Comparison of ENCODE assay signal across 13 cellular contexts in genomic region chr3:190721330-190721729, GRCh38.
DNase-seq lines count a peak whose midpoint lies in the region; ATAC-seq and FAIRE-seq lines count a peak whose summit lies in the region.
"Had no signal": no experiment of that assay in that cellular context is flagged by ENCODE, and none has a peak within 500 bp of the region (broad histone marks: within the 10 kb centered on the region; RNA-seq: fewer than 3 reads in every experiment).

No MANE protein-coding gene starts in this region.

- peak; percentile 91 for ATAC-seq in GM18519 (IDR thresholded peaks at IDR 0.05; ENCODE audit: low FRiP score, unreplicated experiment)
- ATAC-seq in GM21737 (IDR thresholded peaks at IDR 0.05; ENCODE audit: unreplicated experiment) = peak; percentile 84
- peak; percentile 97 for ATAC-seq in HG03469 (IDR thresholded peaks at IDR 0.05; ENCODE audit: unreplicated experiment)
- no peak for ATAC-seq in activated naive CD8-positive, alpha-beta T cell treated with anti-CD3 and anti-CD28 coated beads, Interleukin-2, amount 50 U/mL, for 24 hours

- no peaks in the 10 kb centered on the region for H3K9me3 Mint-ChIP-seq in activated naive CD8-positive, alpha-beta T cell treated with anti-CD3 and anti-CD28 coated beads, Interleukin-2, amount 50 U/mL, for 24 hours
- H3K9me3 Mint-ChIP-seq: HFFc6 had no signal

- H3K4me3 Mint-ChIP-seq in activated naive CD8-positive, alpha-beta T cell treated with anti-CD3 and anti-CD28 coated beads, Interleukin-2, amount 50 U/mL, for 24 hours = no peak overlapping the region
- H3K4me3 Mint-ChIP-seq: HFFc6 had no signal

- H3K27ac Mint-ChIP-seq in activated naive CD8-positive, alpha-beta T cell treated with anti-CD3 and anti-CD28 coated beads, Interleukin-2, amount 50 U/mL, for 24 hours = no peak overlapping the region
- H3K27ac Mint-ChIP-seq: HFFc6 had no signal

- FAIRE-seq in urothelium cell line (lab: Jason Lieb, UNC) = no peak
- FAIRE-seq: islet of Langerhans had no signal

- no peaks in the 10 kb centered on the region for H3K4me1 Mint-ChIP-seq in activated naive CD8-positive, alpha-beta T cell treated with anti-CD3 and anti-CD28 coated beads, Interleukin-2, amount 50 U/mL, for 24 hours

- DNase-seq in iPS-NIHi11 (ENCODE audit: low spot score) (peak; percentile 17), NCI-H2081 (lab: John Stamatoyannopoulos, UW) (no peak), urothelium cell line (ENCODE audit: low spot score) (no peak)
- DNase-seq in activated naive CD8-positive, alpha-beta T cell treated with anti-CD3 and anti-CD28 coated beads, Interleukin-2, amount 50 U/mL, for 24 hours = no peak
- DNase-seq in activated CD4-positive, alpha-beta T cell treated with anti-CD3 and anti-CD28 coated beads, Interleukin-2, amount 50 U/mL, for 1 hour = no peak
- DNase-seq: activated effector memory CD4-positive, alpha-beta T cell treated with anti-CD3 and anti-CD28 coated beads, Interleukin-2, amount 50 U/mL, for 16 hours; effector CD8-positive, alpha-beta T cell; HFFc6; NCI-H2081 treated with DMSO at 0.1 percent for 48 hours had no signal

- peaks cover 3% of the 10 kb centered on the region for H3K27me3 Mint-ChIP-seq in activated naive CD8-positive, alpha-beta T cell treated with anti-CD3 and anti-CD28 coated beads, Interleukin-2, amount 50 U/mL, for 24 hours

- H3K36me3 Mint-ChIP-seq in activated naive CD8-positive, alpha-beta T cell treated with anti-CD3 and anti-CD28 coated beads, Interleukin-2, amount 50 U/mL, for 24 hours (ENCODE audit: low read depth) = no peaks in the 10 kb centered on the region
